Comparison of ENCODE assay signal across 1 cellular context in the genomic region with DNA sequence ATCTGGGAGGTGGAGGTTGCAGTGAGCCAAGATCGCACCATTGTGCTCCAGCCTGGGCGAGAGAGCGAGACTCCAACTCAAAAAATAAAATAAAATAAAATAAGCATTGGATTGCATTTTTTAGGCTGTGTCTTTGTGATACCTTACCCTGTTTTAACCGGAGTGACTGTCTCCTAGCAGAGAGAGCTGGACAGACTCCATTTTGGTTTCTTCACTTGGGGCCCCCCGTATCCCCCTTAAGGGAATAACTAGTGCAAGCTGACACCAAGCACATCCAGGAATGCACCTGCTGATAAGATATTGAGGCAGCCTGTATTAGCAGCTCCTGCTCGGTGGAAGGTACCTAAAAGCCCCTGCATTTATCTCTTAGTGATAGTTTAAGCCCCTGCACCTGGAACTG.
A peak's percentile ranks its signal among the peaks of the same experiment; 100 is the strongest.
TF ChIP-seq lines count a peak whose summit lies in the region.

No MANE protein-coding gene starts in this region.

TF ChIP-seq in K562, 482 proteins besides CTCF, POLR2A, EP300 and RAD21 (continues in another document):
- TF ChIP-seq PTTG1 (tag; IDR thresholded peaks at IDR 0.05; ENCODE audit: low read depth) (peak; percentile 79), ZNF830 (CRISPR knock-in tag; IDR thresholded peaks at IDR 0.05) (no peak), TAL1 (IDR thresholded peaks at IDR 0.05) (no peak), ZNF165 (CRISPR knock-in tag; IDR thresholded peaks at IDR 0.05; ENCODE audit: borderline replicate concordance) (no peak), RBM14 (IDR thresholded peaks at IDR 0.05; ENCODE audit: borderline replicate concordance, insufficient read depth, low read depth, low read length) (no peak), ZNF224 (CRISPR knock-in tag; IDR thresholded peaks at IDR 0.05) (no peak), CXXC5 (CRISPR knock-in tag; IDR thresholded peaks at IDR 0.05) (peak; percentile 50), PYGO2 (tag; IDR thresholded peaks at IDR 0.05) (0 out of 2 replicates have a peak, but pooled peaks have one; percentile 19), SMAD4 (CRISPR knock-in tag; conservative IDR thresholded peaks at IDR 0.05) (peak; percentile 58; the same call in 1 of the 2 replicates), HCFC1 (IDR thresholded peaks at IDR 0.05; ENCODE audit: low read depth, low read length) (no peak), CREBBP (IDR thresholded peaks at IDR 0.05; ENCODE audit: low read depth, low read length) (no peak), ZNF551 (CRISPR knock-in tag; IDR thresholded peaks at IDR 0.05) (no peak), GTF2A2 (tag; IDR thresholded peaks at IDR 0.05) (0 out of 2 replicates have a peak, but pooled peaks have one; percentile 31), ZBTB17 (CRISPR knock-in tag; IDR thresholded peaks at IDR 0.05) (no peak), ZNF41 (CRISPR knock-in tag; conservative IDR thresholded peaks at IDR 0.05) (no peak), MEF2A (IDR thresholded peaks at IDR 0.05; ENCODE audit: control insufficient read depth, low read depth, low read length) (no peak), NR4A1 (CRISPR knock-in tag; IDR thresholded peaks at IDR 0.05) (no peak), NR4A1 (tag; IDR thresholded peaks at IDR 0.05) (peak; percentile 83; the same call in 1 of the 2 replicates), SIN3A (IDR thresholded peaks at IDR 0.05; ENCODE audit: borderline replicate concordance in 2 of 2, control insufficient read depth in 1 of 2, low read depth in 2 of 2, low read length in 2 of 2) (no peak), DMBX1 (CRISPR knock-in tag; IDR thresholded peaks at IDR 0.05; ENCODE audit: borderline replicate concordance) (peak; percentile 76), MECOM (CRISPR knock-in tag; IDR thresholded peaks at IDR 0.05) (0 out of 2 replicates have a peak, but pooled peaks have one; percentile 16), KAT2B (IDR thresholded peaks at IDR 0.05; ENCODE audit: low read depth, low read length) (no peak), FOXJ3 (CRISPR knock-in tag; IDR thresholded peaks at IDR 0.05) (no peak), ZNF57 (CRISPR knock-in tag; IDR thresholded peaks at IDR 0.05) (no peak)
- TF ChIP-seq, protein P1, sequence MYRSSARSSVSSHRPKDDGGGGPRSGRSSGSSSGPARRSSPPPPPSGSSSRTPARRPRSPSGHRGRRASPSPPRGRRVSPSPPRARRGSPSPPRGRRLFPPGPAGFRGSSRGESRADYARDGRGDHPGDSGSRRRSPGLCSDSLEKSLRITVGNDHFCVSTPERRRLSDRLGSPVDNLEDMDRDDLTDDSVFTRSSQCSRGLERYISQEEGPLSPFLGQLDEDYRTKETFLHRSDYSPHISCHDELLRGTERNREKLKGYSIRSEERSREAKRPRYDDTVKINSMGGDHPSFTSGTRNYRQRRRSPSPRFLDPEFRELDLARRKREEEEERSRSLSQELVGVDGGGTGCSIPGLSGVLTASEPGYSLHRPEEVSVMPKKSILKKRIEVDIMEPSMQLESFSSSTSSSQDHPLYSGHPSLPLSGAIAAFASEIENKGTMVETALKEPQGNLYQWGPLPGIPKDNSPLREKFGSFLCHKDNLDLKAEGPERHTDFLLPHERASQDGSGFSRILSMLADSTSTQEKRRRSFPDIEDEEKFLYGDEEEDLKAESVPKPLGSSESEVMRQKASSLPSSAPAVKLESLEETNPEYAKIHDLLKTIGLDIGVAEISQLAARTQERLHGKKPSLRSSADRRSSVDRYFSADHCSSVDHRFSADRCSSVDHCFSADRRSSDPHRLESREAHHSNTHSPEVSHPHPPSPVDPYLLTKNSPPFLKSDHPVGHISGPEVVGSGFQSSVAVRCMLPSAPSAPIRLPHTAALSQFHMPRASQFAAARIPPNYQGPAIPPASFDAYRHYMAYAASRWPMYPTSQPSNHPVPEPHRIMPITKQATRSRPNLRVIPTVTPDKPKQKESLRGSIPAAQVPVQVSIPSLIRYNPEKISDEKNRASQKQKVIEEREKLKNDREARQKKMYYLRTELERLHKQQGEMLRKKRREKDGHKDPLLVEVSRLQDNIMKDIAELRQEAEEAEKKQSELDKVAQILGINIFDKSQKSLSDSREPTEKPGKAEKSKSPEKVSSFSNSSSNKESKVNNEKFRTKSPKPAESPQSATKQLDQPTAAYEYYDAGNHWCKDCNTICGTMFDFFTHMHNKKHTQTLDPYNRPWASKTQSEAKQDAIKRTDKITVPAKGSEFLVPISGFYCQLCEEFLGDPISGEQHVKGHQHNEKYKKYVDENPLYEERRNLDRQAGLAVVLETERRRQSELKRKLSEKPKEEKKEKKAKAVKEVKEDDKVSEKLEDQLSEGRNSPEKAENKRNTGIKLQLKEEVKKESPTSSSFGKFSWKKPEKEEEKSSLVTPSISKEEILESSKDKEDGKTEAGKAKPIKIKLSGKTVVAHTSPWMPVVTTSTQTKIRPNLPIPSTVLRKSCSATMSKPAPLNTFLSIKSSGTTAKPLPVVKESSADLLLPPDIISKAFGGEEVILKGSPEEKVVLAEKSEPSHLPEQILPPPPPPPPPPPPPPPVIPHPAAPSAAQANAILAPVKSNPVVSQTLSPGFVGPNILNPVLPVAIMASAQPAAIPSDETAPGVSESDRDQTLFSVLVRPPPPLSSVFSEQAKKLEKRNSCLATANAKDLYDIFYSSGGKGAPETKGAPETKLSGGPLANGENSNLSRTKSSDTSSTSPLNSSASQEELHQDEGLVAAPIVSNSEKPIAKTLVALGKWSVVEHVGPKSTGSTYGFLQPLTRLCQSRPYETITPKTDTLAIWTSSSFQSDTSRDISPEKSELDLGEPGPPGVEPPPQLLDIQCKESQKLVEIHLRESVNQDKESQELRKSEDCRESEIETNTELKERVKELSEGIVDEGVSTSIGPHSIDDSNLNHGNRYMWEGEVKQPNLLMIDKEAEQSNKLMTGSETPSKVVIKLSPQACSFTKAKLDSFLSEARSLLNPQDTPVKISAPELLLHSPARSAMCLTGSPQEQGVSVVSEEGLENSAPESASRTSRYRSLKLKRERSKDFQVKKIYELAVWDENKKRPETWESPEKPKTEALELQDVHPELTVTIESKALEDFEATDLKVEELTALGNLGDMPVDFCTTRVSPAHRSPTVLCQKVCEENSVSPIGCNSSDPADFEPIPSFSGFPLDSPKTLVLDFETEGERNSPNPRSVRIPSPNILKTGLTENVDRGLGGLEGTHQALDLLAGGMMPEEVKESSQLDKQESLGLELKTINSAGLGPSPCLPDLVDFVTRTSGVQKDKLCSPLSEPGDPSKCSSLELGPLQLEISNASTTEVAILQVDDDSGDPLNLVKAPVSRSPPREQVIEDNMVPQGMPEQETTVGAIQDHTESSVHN (IDR thresholded peaks at IDR 0.05; ENCODE audit: borderline replicate concordance in 1 of 2, low read depth in 1 of 2), result no peak
- TF ChIP-seq, protein P2, sequence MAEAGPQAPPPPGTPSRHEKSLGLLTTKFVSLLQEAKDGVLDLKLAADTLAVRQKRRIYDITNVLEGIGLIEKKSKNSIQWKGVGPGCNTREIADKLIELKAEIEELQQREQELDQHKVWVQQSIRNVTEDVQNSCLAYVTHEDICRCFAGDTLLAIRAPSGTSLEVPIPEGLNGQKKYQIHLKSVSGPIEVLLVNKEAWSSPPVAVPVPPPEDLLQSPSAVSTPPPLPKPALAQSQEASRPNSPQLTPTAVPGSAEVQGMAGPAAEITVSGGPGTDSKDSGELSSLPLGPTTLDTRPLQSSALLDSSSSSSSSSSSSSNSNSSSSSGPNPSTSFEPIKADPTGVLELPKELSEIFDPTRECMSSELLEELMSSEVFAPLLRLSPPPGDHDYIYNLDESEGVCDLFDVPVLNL (CRISPR knock-in tag; IDR thresholded peaks at IDR 0.05; ENCODE audit: low read depth), result no peak
- TF ChIP-seq, protein P3, sequence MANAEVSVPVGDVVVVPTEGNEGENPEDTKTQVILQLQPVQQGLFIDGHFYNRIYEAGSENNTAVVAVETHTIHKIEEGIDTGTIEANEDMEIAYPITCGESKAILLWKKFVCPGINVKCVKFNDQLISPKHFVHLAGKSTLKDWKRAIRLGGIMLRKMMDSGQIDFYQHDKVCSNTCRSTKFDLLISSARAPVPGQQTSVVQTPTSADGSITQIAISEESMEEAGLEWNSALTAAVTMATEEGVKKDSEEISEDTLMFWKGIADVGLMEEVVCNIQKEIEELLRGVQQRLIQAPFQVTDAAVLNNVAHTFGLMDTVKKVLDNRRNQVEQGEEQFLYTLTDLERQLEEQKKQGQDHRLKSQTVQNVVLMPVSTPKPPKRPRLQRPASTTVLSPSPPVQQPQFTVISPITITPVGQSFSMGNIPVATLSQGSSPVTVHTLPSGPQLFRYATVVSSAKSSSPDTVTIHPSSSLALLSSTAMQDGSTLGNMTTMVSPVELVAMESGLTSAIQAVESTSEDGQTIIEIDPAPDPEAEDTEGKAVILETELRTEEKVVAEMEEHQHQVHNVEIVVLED (CRISPR knock-in tag; IDR thresholded peaks at IDR 0.05), result no peak
- TF ChIP-seq, protein P4, sequence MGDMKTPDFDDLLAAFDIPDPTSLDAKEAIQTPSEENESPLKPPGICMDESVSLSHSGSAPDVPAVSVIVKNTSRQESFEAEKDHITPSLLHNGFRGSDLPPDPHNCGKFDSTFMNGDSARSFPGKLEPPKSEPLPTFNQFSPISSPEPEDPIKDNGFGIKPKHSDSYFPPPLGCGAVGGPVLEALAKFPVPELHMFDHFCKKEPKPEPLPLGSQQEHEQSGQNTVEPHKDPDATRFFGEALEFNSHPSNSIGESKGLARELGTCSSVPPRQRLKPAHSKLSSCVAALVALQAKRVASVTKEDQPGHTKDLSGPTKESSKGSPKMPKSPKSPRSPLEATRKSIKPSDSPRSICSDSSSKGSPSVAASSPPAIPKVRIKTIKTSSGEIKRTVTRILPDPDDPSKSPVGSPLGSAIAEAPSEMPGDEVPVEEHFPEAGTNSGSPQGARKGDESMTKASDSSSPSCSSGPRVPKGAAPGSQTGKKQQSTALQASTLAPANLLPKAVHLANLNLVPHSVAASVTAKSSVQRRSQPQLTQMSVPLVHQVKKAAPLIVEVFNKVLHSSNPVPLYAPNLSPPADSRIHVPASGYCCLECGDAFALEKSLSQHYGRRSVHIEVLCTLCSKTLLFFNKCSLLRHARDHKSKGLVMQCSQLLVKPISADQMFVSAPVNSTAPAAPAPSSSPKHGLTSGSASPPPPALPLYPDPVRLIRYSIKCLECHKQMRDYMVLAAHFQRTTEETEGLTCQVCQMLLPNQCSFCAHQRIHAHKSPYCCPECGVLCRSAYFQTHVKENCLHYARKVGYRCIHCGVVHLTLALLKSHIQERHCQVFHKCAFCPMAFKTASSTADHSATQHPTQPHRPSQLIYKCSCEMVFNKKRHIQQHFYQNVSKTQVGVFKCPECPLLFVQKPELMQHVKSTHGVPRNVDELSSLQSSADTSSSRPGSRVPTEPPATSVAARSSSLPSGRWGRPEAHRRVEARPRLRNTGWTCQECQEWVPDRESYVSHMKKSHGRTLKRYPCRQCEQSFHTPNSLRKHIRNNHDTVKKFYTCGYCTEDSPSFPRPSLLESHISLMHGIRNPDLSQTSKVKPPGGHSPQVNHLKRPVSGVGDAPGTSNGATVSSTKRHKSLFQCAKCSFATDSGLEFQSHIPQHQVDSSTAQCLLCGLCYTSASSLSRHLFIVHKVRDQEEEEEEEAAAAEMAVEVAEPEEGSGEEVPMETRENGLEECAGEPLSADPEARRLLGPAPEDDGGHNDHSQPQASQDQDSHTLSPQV (IDR thresholded peaks at IDR 0.05), result peak; percentile 75
- TF ChIP-seq, protein P5, sequence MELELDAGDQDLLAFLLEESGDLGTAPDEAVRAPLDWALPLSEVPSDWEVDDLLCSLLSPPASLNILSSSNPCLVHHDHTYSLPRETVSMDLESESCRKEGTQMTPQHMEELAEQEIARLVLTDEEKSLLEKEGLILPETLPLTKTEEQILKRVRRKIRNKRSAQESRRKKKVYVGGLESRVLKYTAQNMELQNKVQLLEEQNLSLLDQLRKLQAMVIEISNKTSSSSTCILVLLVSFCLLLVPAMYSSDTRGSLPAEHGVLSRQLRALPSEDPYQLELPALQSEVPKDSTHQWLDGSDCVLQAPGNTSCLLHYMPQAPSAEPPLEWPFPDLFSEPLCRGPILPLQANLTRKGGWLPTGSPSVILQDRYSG (tag; conservative IDR thresholded peaks at IDR 0.05; ENCODE audit: low read depth), result 0 out of 2 replicates have a peak, but pooled peaks have one; percentile 65
